In the genomic region with DNA sequence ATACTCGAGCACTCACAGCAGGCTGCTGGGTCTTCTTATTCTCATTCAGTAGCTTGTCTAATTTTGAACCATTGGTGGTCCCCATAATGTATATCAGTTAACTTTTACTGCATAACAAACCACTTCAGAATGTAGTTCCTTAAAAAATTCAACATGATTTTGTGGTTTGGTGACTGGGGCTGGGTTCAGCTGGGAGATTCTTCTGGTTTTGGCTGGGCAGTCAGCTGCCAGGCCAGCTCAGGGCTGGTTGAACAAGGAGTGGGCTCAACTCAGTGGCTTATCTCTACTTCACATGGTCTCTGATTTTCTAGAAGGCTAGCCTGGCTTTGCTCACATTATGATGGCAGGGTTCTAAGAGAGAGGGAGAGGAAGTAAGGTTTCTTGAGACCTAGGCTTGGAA, we compare ENCODE assay signal across 7 cellular contexts.
"Had no signal": no experiment of that assay in that cellular context is flagged by ENCODE, and none has a peak within 500 bp of the region (broad histone marks: within the 10 kb centered on the region; RNA-seq: fewer than 3 reads in every experiment).

No MANE protein-coding gene starts in this region.

- H3K4me3 Mint-ChIP-seq: H9, IgD-negative memory B cell had no signal

- H3K27ac Mint-ChIP-seq: H9, IgD-negative memory B cell had no signal

- H3K27me3 Mint-ChIP-seq: IgD-negative memory B cell had no signal

- H3K27ac ChIP-seq: GM23248 had no signal

- H3K9ac ChIP-seq: GM23248 had no signal

- H3K4me1 Mint-ChIP-seq: H9, IgD-negative memory B cell had no signal

- H3K4me3 ChIP-seq: GM23248 had no signal

- H2AFZ ChIP-seq: GM23248 had no signal

- FAIRE-seq: H1, H54 had no signal

- DNase-seq: GM23248, H9, HCEC 1CT, KBM-7 had no signal
